8 cellular contexts compared by ENCODE assay signal in the genomic region with DNA sequence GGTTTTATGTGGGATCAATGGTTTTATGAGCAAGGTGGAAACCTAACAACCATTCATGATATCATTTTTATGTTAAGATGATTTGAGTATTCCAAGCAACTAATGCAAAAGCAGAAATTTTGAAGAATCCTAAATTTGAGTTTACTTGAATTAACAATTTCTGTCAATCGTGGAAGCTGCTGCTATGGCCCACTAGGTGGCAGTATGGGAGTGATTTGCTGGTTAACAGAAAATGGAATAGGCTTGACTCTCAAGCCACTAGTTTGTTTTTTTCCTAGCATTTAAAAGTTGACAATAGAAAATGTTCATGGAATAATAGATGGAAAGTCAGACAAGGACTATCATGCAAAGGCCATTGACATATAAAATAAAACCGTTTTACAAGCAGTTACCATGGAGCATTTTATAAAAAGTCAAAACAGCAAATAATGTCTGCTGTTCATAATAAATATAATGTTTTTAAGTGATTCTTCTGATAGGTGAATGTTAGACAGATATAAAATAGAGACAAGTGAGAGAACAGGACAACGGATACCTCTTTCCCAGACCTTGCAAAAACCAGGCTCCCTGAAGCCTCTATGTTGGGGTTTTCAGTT. TPM values are rescaled to one million over a fixed set of nuclear protein-coding genes. Genes with fewer than 3 reads are reported as not detected.
A peak's percentile ranks its signal among the peaks of the same experiment; 100 is the strongest.
DNase-seq lines count a peak whose midpoint lies in the region; ATAC-seq and TF ChIP-seq lines count a peak whose summit lies in the region.

No MANE protein-coding gene starts in this region.

- no peak overlapping the region for H2AFZ ChIP-seq in GM23248

- peaks cover 24% of the 10 kb centered on the region for H3F3A ChIP-seq in GM23248 (ENCODE audit: insufficient read depth)

- H3K9me3 ChIP-seq in CD8-positive, alpha-beta memory T cell (ENCODE audit: low read length): no peaks in the 10 kb centered on the region
- no peaks in the 10 kb centered on the region for H3K9me3 ChIP-seq in GM23248 (ENCODE audit: low read depth)

- H3K4me1 Mint-ChIP-seq in CD8-positive, alpha-beta memory T cell: peaks cover 2 to 7% (median 6%) of the 10 kb centered on the region in 3 donors
- peaks cover 32% of the 10 kb centered on the region for H3K4me1 Mint-ChIP-seq in osteocyte (ENCODE audit: unreplicated experiment)

- H3K4me2 ChIP-seq in GM23248 (ENCODE audit: unreplicated experiment): no peak overlapping the region

- H3K9ac ChIP-seq in GM23248: no peak overlapping the region

- H3K9me2 ChIP-seq in GM23248 (ENCODE audit: insufficient read depth): no peaks in the 10 kb centered on the region

- no peak overlapping the region for H3K27ac ChIP-seq in CD8-positive, alpha-beta memory T cell (ENCODE audit: low read depth, low read length)
- no peak overlapping the region for H3K27ac ChIP-seq in GM23248

- no peaks in the 10 kb centered on the region for H3K4me1 ChIP-seq in CD8-positive, alpha-beta memory T cell (ENCODE audit: insufficient read depth, low read length)
- H3K4me1 ChIP-seq in GM23248 (ENCODE audit: insufficient read depth): peaks cover 31% of the 10 kb centered on the region

- POLR2A ChIA-PET in CD8-positive, alpha-beta memory T cell (lab: Charles Lee): no interaction called here

- WGBS in GM23248 (ENCODE audit: low coverage in 1 of 2, low lambda C conversion rate in 2 of 2, missing lambda C conversion rate in 2 of 2), 2 experiments: 8 to 20% methylated on average over 3 of the region's 3 CpGs

- no peaks in the 10 kb centered on the region for H3K79me2 ChIP-seq in GM23248 (ENCODE audit: insufficient read depth)

- peak; percentile 98 for TF ChIP-seq CTCF in fibroblast of mammary gland (conservative IDR thresholded peaks at IDR 0.05; ENCODE audit: control insufficient read depth, insufficient read depth, low read depth, low read length)
- TF ChIP-seq CTCF in osteocyte (IDR thresholded peaks at IDR 0.05): peak; percentile 89

- no peak for ATAC-seq in GM19397 (IDR thresholded peaks at IDR 0.05; ENCODE audit: unreplicated experiment)
- no peak for ATAC-seq in GM21526 (IDR thresholded peaks at IDR 0.05; ENCODE audit: low FRiP score, unreplicated experiment)

- in situ Hi-C loops in GM23248 (cut with MboI): loop anchor here (25.0 kb wide), 1 partner anchor 515 kb away; a partner anchor contains a TSS

- DNase-seq in CD8-positive, alpha-beta memory T cell: peak; percentile 12 to 75 (median 46)
- peak; percentile 76 for DNase-seq in GM23248
- DNase-seq in NCI-H82 (lab: John Stamatoyannopoulos, UW): peak; percentile 78
- DNase-seq in activated CD8-positive, alpha-beta memory T cell treated with anti-CD3 and anti-CD28 coated beads, Interleukin-2, amount 50 U/mL, for 4 hours: peak; percentile 43
- peak; percentile 83 for DNase-seq in fibroblast of mammary gland (ENCODE audit: low read depth)
- DNase-seq in osteocyte (ENCODE audit: extremely low spot score, unreplicated experiment): no peak

- no peak overlapping the region for H3K4me3 ChIP-seq in CD8-positive, alpha-beta memory T cell (ENCODE audit: low read length)
- H3K4me3 ChIP-seq in GM23248 (no peak overlapping the region), fibroblast of mammary gland (ENCODE audit: control insufficient read depth, low read depth, low read length) (no peak overlapping the region)

- no peaks in the 10 kb centered on the region for H3K36me3 Mint-ChIP-seq in CD8-positive, alpha-beta memory T cell
- no peaks in the 10 kb centered on the region for H3K36me3 Mint-ChIP-seq in osteocyte (ENCODE audit: unreplicated experiment)

- H3K9me3 Mint-ChIP-seq in CD8-positive, alpha-beta memory T cell: no peaks in the 10 kb centered on the region
- no peaks in the 10 kb centered on the region for H3K9me3 Mint-ChIP-seq in osteocyte (ENCODE audit: unreplicated experiment)

- H4K20me1 ChIP-seq in GM23248 (ENCODE audit: insufficient read depth): no peaks in the 10 kb centered on the region

- no peaks in the 10 kb centered on the region for H3K36me3 ChIP-seq in CD8-positive, alpha-beta memory T cell (ENCODE audit: insufficient read depth, low read length)
- no peaks in the 10 kb centered on the region for H3K36me3 ChIP-seq in GM23248 (ENCODE audit: low read depth)

- no peak overlapping the region for H3K4me3 Mint-ChIP-seq in CD8-positive, alpha-beta memory T cell
- H3K4me3 Mint-ChIP-seq in osteocyte (ENCODE audit: unreplicated experiment): no peak overlapping the region

- H3K27me3 ChIP-seq in CD8-positive, alpha-beta memory T cell (ENCODE audit: insufficient read depth, low read length, poor library complexity, severe bottlenecking): no peaks in the 10 kb centered on the region
- no peaks in the 10 kb centered on the region for H3K27me3 ChIP-seq in GM23248 (replicated peaks; ENCODE audit: insufficient read depth)

- H3K27me3 Mint-ChIP-seq in CD8-positive, alpha-beta memory T cell: no peaks in the 10 kb centered on the region
- peaks cover 16% of the 10 kb centered on the region for H3K27me3 Mint-ChIP-seq in osteocyte (ENCODE audit: unreplicated experiment)

- CTCF ChIA-PET in CD8-positive, alpha-beta memory T cell (lab: Charles Lee): interaction anchor here (1.1 to 3.3 kb wide), 11 partner anchors 9 to 549 kb away, joined by 3 to 28 read pairs (median 8); a partner anchor contains a TSS

- no peak overlapping the region for H3K27ac Mint-ChIP-seq in CD8-positive, alpha-beta memory T cell
- no peak overlapping the region for H3K27ac Mint-ChIP-seq in osteocyte (ENCODE audit: unreplicated experiment)

RNA-seq across cellular contexts. Expression of a gene that starts 43.0 kb away (rescaled TPM):
- 1 to 10 TPM; 1.4 to 1.7 TPM for total RNA-seq in CD8-positive, alpha-beta memory T cell
- polyA plus RNA-seq in CD8-positive, alpha-beta memory T cell: 1.5 TPM
- 43.3 and 47.0 TPM in 2 replicates for total RNA-seq in GM23248 (2014; rRNA removed; shearing (Covaris generic))
- polyA plus RNA-seq in GM23248 (2016; fragmentation: Nextera tagmentation; extraction: Ambion mirVana): 44.4 and 44.5 TPM in 2 replicates
- total RNA-seq in osteocyte: 11.2 and 11.5 TPM in 2 replicates
